8 cellular contexts compared by ENCODE assay signal in genomic region chr12:74537707-74538385, GRCh38.
A peak's percentile ranks its signal among the peaks of the same experiment; 100 is the strongest.
DNase-seq lines count a peak whose midpoint lies in the region; ATAC-seq and TF ChIP-seq lines count a peak whose summit lies in the region.

Gene ATXN7L3B, plus strand, starts transcription at chr12:74537835. Its CDS starts 278 bp downstream, at chr12:74538113.

- DNase-seq in AML-193 (lab: John Stamatoyannopoulos, UW) = peak; percentile 81 to 85
- peak; percentile 95 for DNase-seq in NCI-H510A (lab: John Stamatoyannopoulos, UW)
- peak; percentile 88 to 92 for DNase-seq in activated CD4-positive, alpha-beta T cell treated with anti-CD3 and anti-CD28 coated beads for 24 hours (ENCODE audit: low read depth in 2 of 2)
- peak; percentile 96 for DNase-seq in choroid plexus epithelial cell (ENCODE audit: low read depth)
- DNase-seq in kidney glomerular epithelial cell (lab: John Stamatoyannopoulos, UW) = peak; percentile 94
- DNase-seq in stimulated activated CD4-positive, alpha-beta T cell treated with anti-CD3 and anti-CD28 coated beads, Interleukin-1b, Interleukin-23, amount 100 ng/mL, for 1 hour (ENCODE audit: low read depth in 2 of 2) = peak; percentile 86 to 91

- peak; percentile 88 for TF ChIP-seq POLR2A in GM19099 (IDR thresholded peaks at IDR 0.05; ENCODE audit: extremely low read depth, insufficient read length, low read depth)

- TF ChIP-seq CTCF in choroid plexus epithelial cell (conservative IDR thresholded peaks at IDR 0.05; ENCODE audit: low read depth, low read length) = no peak

- H3K4me3 ChIP-seq in choroid plexus epithelial cell (ENCODE audit: low read depth, low read length) = peak within 1 kb of the TSS; percentile 66

- peak; percentile 99 for ATAC-seq in HG03432 (IDR thresholded peaks at IDR 0.05; ENCODE audit: unreplicated experiment)

Comparison
In these comparisons a context has a peak if more than half of its experiments do, and no peak if none do; other contexts are left out.
1. Peak in every context shown above with its lines: DNase-seq, ATAC-seq and H3K4me3 ChIP-seq.